In genomic region chr2:48006094-48006493, GRCh38 we compare ENCODE assay signal across 8 cellular contexts.
"Had no signal": no experiment of that assay in that cellular context is flagged by ENCODE, and none has a peak within 500 bp of the region (broad histone marks: within the 10 kb centered on the region; RNA-seq: fewer than 3 reads in every experiment).

No MANE protein-coding gene starts in this region.

- H3K9ac ChIP-seq: KMS-11 had no signal

- FAIRE-seq: H54, HTR-8/SVneo had no signal

- H3K4me2 ChIP-seq: KMS-11 had no signal

- DNase-seq: GOT3, H9, HCEC 1CT, IMR-90, KBM-7 had no signal

- H3K27ac ChIP-seq: KMS-11 had no signal
